In the genomic region with DNA sequence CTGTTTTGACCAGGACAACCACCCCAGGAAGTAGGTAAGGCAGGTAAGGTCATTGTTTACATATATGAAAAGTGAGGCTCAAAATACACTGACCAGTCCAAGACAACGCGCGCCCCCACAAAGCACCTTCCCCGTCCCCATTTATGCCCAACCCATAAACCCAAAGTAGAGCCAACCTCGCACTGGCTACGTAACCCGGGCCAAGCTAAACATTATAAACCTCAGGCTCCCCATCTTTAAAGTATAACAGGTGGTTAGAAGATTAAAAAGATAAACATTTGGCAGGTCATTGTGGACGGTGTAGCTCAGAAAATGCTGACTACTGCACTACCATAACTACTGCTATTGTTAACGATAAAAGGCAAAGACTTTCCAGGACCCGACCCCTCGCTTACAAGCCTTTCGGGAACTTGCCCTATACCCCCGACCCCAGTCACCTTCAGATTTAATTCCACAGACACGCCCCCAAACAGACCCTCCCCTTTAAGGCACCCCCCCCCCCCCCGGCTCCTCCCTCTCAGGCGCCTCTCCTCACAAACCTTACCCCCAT, we compare ENCODE assay signal across 8 cellular contexts. TPM values are rescaled to one million over a fixed set of nuclear protein-coding genes. Genes with fewer than 3 reads are reported as not detected.
DNase-seq lines count a peak whose midpoint lies in the region; ATAC-seq and FAIRE-seq lines count a peak whose summit lies in the region.

No MANE protein-coding gene starts in this region.

- peaks cover 0 to 7% of the 10 kb centered on the region in 2 donors for H3K36me3 Mint-ChIP-seq in CD4-positive, alpha-beta memory T cell
- peaks cover 5% of the 10 kb centered on the region for H3K36me3 Mint-ChIP-seq in activated naive CD8-positive, alpha-beta T cell treated with anti-CD3 and anti-CD28 coated beads for 36 hours

- peak overlapping the region; percentile 75 for H3K27ac ChIP-seq in CD4-positive, alpha-beta memory T cell (ENCODE audit: low read depth, low read length)
- peak overlapping the region; percentile 99 for H3K27ac ChIP-seq in HUES48 (ENCODE audit: low read depth, low read length)
- peak overlapping the region; percentile 38 to 92 for H3K27ac ChIP-seq in small intestine (ENCODE audit: low read depth in 1 of 2, low read length in 1 of 2)

- peak overlapping the region; percentile 20 to 79 for H3K4me3 ChIP-seq in CD4-positive, alpha-beta memory T cell (ENCODE audit: low read length in 2 of 2)
- H3K4me3 ChIP-seq in HUES48 (ENCODE audit: low read depth, low read length) (peak overlapping the region; percentile 91), iPS-11a (ENCODE audit: low read depth, low read length) (peak overlapping the region; percentile 86), small intestine (ENCODE audit: low read depth in 1 of 2, low read length in 2 of 2) (peak overlapping the region; percentile 72 to 73)

- no peaks in the 10 kb centered on the region for H3K9me3 ChIP-seq in CD4-positive, alpha-beta memory T cell (ENCODE audit: control insufficient read depth in 1 of 2, low read length in 2 of 2)
- H3K9me3 ChIP-seq in HUES48 (ENCODE audit: control insufficient read depth, insufficient read depth, low read length) (no peaks in the 10 kb centered on the region), small intestine (ENCODE audit: control insufficient read depth, low read depth) (no peaks in the 10 kb centered on the region)

- no peaks in the 10 kb centered on the region for H3K27me3 ChIP-seq in CD4-positive, alpha-beta memory T cell (ENCODE audit: insufficient read depth, low read length)
- no peaks in the 10 kb centered on the region for H3K27me3 ChIP-seq in HUES48 (ENCODE audit: control insufficient read depth, insufficient read depth, low read length)
- no peaks in the 10 kb centered on the region for H3K27me3 ChIP-seq in small intestine (ENCODE audit: control insufficient read depth in 2 of 2, insufficient read depth in 2 of 2, low read length in 2 of 2)

- no peak for FAIRE-seq in small intestine (lab: Jason Lieb, UNC)

- no peaks in the 10 kb centered on the region for H3K9me3 Mint-ChIP-seq in CD4-positive, alpha-beta memory T cell
- H3K9me3 Mint-ChIP-seq in activated naive CD8-positive, alpha-beta T cell treated with anti-CD3 and anti-CD28 coated beads for 36 hours = no peaks in the 10 kb centered on the region

- CTCF ChIA-PET in CD4-positive, alpha-beta memory T cell (lab: Charles Lee; ENCODE audit: partially characterized antibody) = interaction anchor here (0.8 to 2.2 kb wide), 4 partner anchors 11 to 55 kb away, joined by 3 to 10 read pairs (median 6); no protein-coding TSS in a partner anchor

- H3K27me3 Mint-ChIP-seq in CD4-positive, alpha-beta memory T cell = no peaks in the 10 kb centered on the region
- H3K27me3 Mint-ChIP-seq in activated naive CD8-positive, alpha-beta T cell treated with anti-CD3 and anti-CD28 coated beads for 36 hours = no peaks in the 10 kb centered on the region

- peak overlapping the region; percentile 91 to 100 (median 99) for H3K27ac Mint-ChIP-seq in CD4-positive, alpha-beta memory T cell
- H3K27ac Mint-ChIP-seq in activated naive CD8-positive, alpha-beta T cell treated with anti-CD3 and anti-CD28 coated beads for 36 hours = peak overlapping the region; percentile 93

- peaks cover 27% of the 10 kb centered on the region for H3K4me1 ChIP-seq in CD4-positive, alpha-beta memory T cell (ENCODE audit: insufficient read depth, low read length)
- H3K4me1 ChIP-seq in HUES48 (ENCODE audit: control insufficient read depth, insufficient read depth, low read length) = peaks cover 12% of the 10 kb centered on the region
- H3K4me1 ChIP-seq in small intestine (ENCODE audit: control insufficient read depth in 2 of 2, insufficient read depth in 1 of 2, low read depth in 1 of 2, low read length in 1 of 2) = peaks cover 2 to 3% of the 10 kb centered on the region in 2 donors

- WGBS in small intestine, 3 donors = 1% methylated on average over 16 of the region's 16 CpGs

- POLR2A ChIA-PET in CD4-positive, alpha-beta memory T cell (lab: Charles Lee; ENCODE audit: partially characterized antibody) = interaction anchor here (10.2 kb wide), 1 partner anchor 40 kb away, joined by 137 read pairs; no protein-coding TSS in a partner anchor

- DNase-seq in CD4-positive, alpha-beta memory T cell = peak in 3 of 5 donors; percentile 53 to 74 (median 63)
- no peak for DNase-seq in activated naive CD8-positive, alpha-beta T cell treated with anti-CD3 and anti-CD28 coated beads for 36 hours
- DNase-seq in small intestine (peak; percentile 43), NK-92 (lab: John Stamatoyannopoulos, UW; ENCODE audit: unreplicated experiment) (no peak)
- DNase-seq in activated CD4-positive, alpha-beta T cell treated with anti-CD3 and anti-CD28 coated beads for 48 hours = no peak

- intact Hi-C loops in CD4-positive, alpha-beta memory T cell (cut with micrococcal nuclease) = loop anchor here (1.0 kb wide), 7 partner anchors 23 to 354 kb away; a partner anchor contains a TSS

- peaks cover 32 to 53% (median 39%) of the 10 kb centered on the region in 4 donors for H3K4me1 Mint-ChIP-seq in CD4-positive, alpha-beta memory T cell
- H3K4me1 Mint-ChIP-seq in activated naive CD8-positive, alpha-beta T cell treated with anti-CD3 and anti-CD28 coated beads for 36 hours = peaks cover 40% of the 10 kb centered on the region

- no peak for ATAC-seq in HG02938 (IDR thresholded peaks at IDR 0.05; ENCODE audit: unreplicated experiment)

- H3K36me3 ChIP-seq in CD4-positive, alpha-beta memory T cell (ENCODE audit: insufficient read depth, low read length) = no peaks in the 10 kb centered on the region
- H3K36me3 ChIP-seq in HUES48 (ENCODE audit: control insufficient read depth, insufficient read depth, low read length) = 0 out of 2 replicates have a peak, but pooled peaks cover 8% of the 10 kb centered on the region
- no peaks in the 10 kb centered on the region for H3K36me3 ChIP-seq in small intestine (ENCODE audit: control insufficient read depth in 2 of 2, insufficient read depth in 2 of 2, low read length in 2 of 2)

- peak overlapping the region; percentile 76 for H3K9ac ChIP-seq in HUES48 (ENCODE audit: low read depth, low read length)

- peak overlapping the region; percentile 89 to 96 (median 93) for H3K4me3 Mint-ChIP-seq in CD4-positive, alpha-beta memory T cell
- peak overlapping the region; percentile 89 for H3K4me3 Mint-ChIP-seq in activated naive CD8-positive, alpha-beta T cell treated with anti-CD3 and anti-CD28 coated beads for 36 hours

RNA-seq across cellular contexts. Expression of a gene that starts 0.5 kb away (rescaled TPM):
- total RNA-seq in CD4-positive, alpha-beta memory T cell = 100 to 1,000 TPM; 376 to 380 TPM
- polyA plus RNA-seq in CD4-positive, alpha-beta memory T cell = 100 to 1,000 TPM in 1 of 2 donors, 1 to 10 TPM in 1; 4.0 to 100 TPM
- 100 to 1,000 TPM; 120 to 121 TPM for total RNA-seq in activated naive CD8-positive, alpha-beta T cell treated with anti-CD3 and anti-CD28 coated beads for 36 hours
- polyA plus RNA-seq in small intestine = 100 to 1,000 TPM in 2 of 3 donors, 10 to 100 TPM in 1; 68.1 to 121 (median 117) TPM

RNA-seq across cellular contexts. Expression of a gene that starts 0.8 kb away (rescaled TPM):
- total RNA-seq in CD4-positive, alpha-beta memory T cell = 1 to 10 TPM; 4.2 to 4.5 TPM
- 1 to 10 TPM; 4.0 to 5.3 TPM for polyA plus RNA-seq in CD4-positive, alpha-beta memory T cell
- total RNA-seq in activated naive CD8-positive, alpha-beta T cell treated with anti-CD3 and anti-CD28 coated beads for 36 hours = 10 to 100 TPM in 1 of 2 experiments, 1 to 10 TPM in 1; 7.0 to 10.0 TPM
- 1 to 10 TPM; 3.8 to 5.9 (median 5.3) TPM for polyA plus RNA-seq in small intestine

RNA-seq across cellular contexts. Expression of a gene that starts 23.2 kb away (rescaled TPM):
- total RNA-seq in CD4-positive, alpha-beta memory T cell = 10 to 100 TPM; 66.8 to 68.6 TPM
- polyA plus RNA-seq in CD4-positive, alpha-beta memory T cell = 100 to 1,000 TPM in 1 of 2 donors, 10 to 100 TPM in 1; 77.5 to 105 TPM
- total RNA-seq in activated naive CD8-positive, alpha-beta T cell treated with anti-CD3 and anti-CD28 coated beads for 36 hours = 10 to 100 TPM; 65.5 to 66.2 TPM
- polyA plus RNA-seq in small intestine = 100 to 1,000 TPM; 118 to 149 (median 120) TPM

RNA-seq across cellular contexts. Expression of a gene that starts 25.9 kb away (rescaled TPM):
- not detected for total RNA-seq in CD4-positive, alpha-beta memory T cell
- polyA plus RNA-seq in CD4-positive, alpha-beta memory T cell = not detected
- not detected for total RNA-seq in activated naive CD8-positive, alpha-beta T cell treated with anti-CD3 and anti-CD28 coated beads for 36 hours
- not detected for polyA plus RNA-seq in small intestine

RNA-seq across cellular contexts. Expression of a gene that starts 32.6 kb away (rescaled TPM):
- 10 to 100 TPM; 38.6 to 40.2 TPM for total RNA-seq in CD4-positive, alpha-beta memory T cell
- polyA plus RNA-seq in CD4-positive, alpha-beta memory T cell = 100 to 1,000 TPM in 1 of 2 donors, 10 to 100 TPM in 1; 84.5 to 105 TPM
- total RNA-seq in activated naive CD8-positive, alpha-beta T cell treated with anti-CD3 and anti-CD28 coated beads for 36 hours = 10 to 100 TPM; 70.4 to 71.8 TPM
- polyA plus RNA-seq in small intestine = 10 to 100 TPM; 62.7 to 83.0 (median 68.7) TPM

Comparison
In these comparisons a context has a peak if more than half of its experiments do, and no peak if none do; other contexts are left out.
1. DNase-seq: peak in CD4-positive, alpha-beta memory T cell (3 of 5) and small intestine (single experiment); none in activated naive CD8-positive, alpha-beta T cell treated with anti-CD3 and anti-CD28 coated beads for 36 hours (single experiment), NK-92 (single experiment) and activated CD4-positive, alpha-beta T cell treated with anti-CD3 and anti-CD28 coated beads for 48 hours (single experiment).
2. Peak in every context shown above with its lines, with median percentiles within 50 percentile points of each other: H3K27ac ChIP-seq and H3K4me3 ChIP-seq.